10 cellular contexts compared by ENCODE assay signal in genomic region chr1:228415853-228416216, GRCh38. TPM values are rescaled to one million over a fixed set of nuclear protein-coding genes. Genes with fewer than 3 reads are reported as not detected.
DNase-seq lines count a peak whose midpoint lies in the region; ATAC-seq and TF ChIP-seq lines count a peak whose summit lies in the region.
"Had no signal": no experiment of that assay in that cellular context is flagged by ENCODE, and none has a peak within 500 bp of the region (broad histone marks: within the 10 kb centered on the region; RNA-seq: fewer than 3 reads in every experiment).

No MANE protein-coding gene starts in this region.

- peak; percentile 39 for DNase-seq in activated CD4-positive, alpha-beta T cell treated with anti-CD3 and anti-CD28 coated beads for 36 hours
- no peak for DNase-seq in activated CD4-positive, alpha-beta T cell treated with anti-CD3 and anti-CD28 coated beads for 1 hour
- DNase-seq in brain microvascular endothelial cell (no peak), right lobe of liver (no peak), RWPE1 (ENCODE audit: low spot score) (no peak), NOMO-1 treated with DMSO at 0.1 percent for 48 hours (lab: John Stamatoyannopoulos, UW; ENCODE audit: unreplicated experiment) (no peak), NCI-H345 treated with DMSO at 0.1 percent for 48 hours (lab: John Stamatoyannopoulos, UW; ENCODE audit: unreplicated experiment) (no peak)

- TF ChIP-seq CTCF in brain microvascular endothelial cell (IDR thresholded peaks at IDR 0.05; ENCODE audit: low read depth, low read length, missing control alignments): no peak
- TF ChIP-seq CTCF in right lobe of liver (IDR thresholded peaks at IDR 0.05): no peak
- TF ChIP-seq CTCF in RWPE1 (conservative IDR thresholded peaks at IDR 0.05; ENCODE audit: low read depth): no peak

- TF ChIP-seq POLR2A in right lobe of liver (IDR thresholded peaks at IDR 0.05): no peak

- peaks cover 19% of the 10 kb centered on the region for H3K4me1 Mint-ChIP-seq in activated CD4-positive, alpha-beta T cell treated with anti-CD3 and anti-CD28 coated beads for 36 hours

- POLR2A ChIA-PET in activated CD4-positive, alpha-beta T cell treated with anti-CD3 and anti-CD28 coated beads for 36 hours (lab: Charles Lee): interaction anchor here (1.0 kb wide), 1 partner anchor 12 kb away, joined by 4 read pairs; no protein-coding TSS in a partner anchor
- POLR2A ChIA-PET in RWPE1 (lab: Yijun Ruan, JAX; ENCODE audit: low non-redundant PET): no interaction called here

- in situ Hi-C loops in brain microvascular endothelial cell (cut with HindIII; ENCODE audit: low pct_ligation_motif_present, low sequenced_read_pairs): no loop called here

- no peaks in the 10 kb centered on the region for H3K9me3 ChIP-seq in right lobe of liver

- no peaks in the 10 kb centered on the region for H3K9me3 Mint-ChIP-seq in activated CD4-positive, alpha-beta T cell treated with anti-CD3 and anti-CD28 coated beads for 36 hours (ENCODE audit: low read depth)

- H3K27ac ChIP-seq in brain microvascular endothelial cell (no peak overlapping the region), right lobe of liver (no peak overlapping the region), temporal lobe (ENCODE audit: low read depth, low read length) (peak overlapping the region; percentile 74), RWPE1 (no peak overlapping the region)
- H3K27ac ChIP-seq: BLaER1 treated with 17β-estradiol and CSF1 and Interleukin-3, amounts not matched to agents 10 nM and 100 nM had no signal

- CTCF ChIA-PET in activated CD4-positive, alpha-beta T cell treated with anti-CD3 and anti-CD28 coated beads for 36 hours (lab: Charles Lee): no interaction called here
- CTCF ChIA-PET in RWPE1 (lab: Yijun Ruan, JAX): no interaction called here

- intact Hi-C loops in activated CD4-positive, alpha-beta T cell treated with anti-CD3 and anti-CD28 coated beads for 36 hours (cut with DNase I, micrococcal nuclease): no loop called here
- intact Hi-C loops in right lobe of liver (cut with DNase I): no loop called here

- peak; percentile 8 for ATAC-seq in activated CD4-positive, alpha-beta T cell treated with anti-CD3 and anti-CD28 coated beads for 36 hours
- no peak for ATAC-seq in right lobe of liver

- WGBS in right lobe of liver (ENCODE audit: insufficient coverage, low coverage, low lambda C conversion rate, missing lambda C conversion rate): 47% methylated on average over 8 of the region's 23 CpGs

- peak overlapping the region; percentile 33 for H3K27ac Mint-ChIP-seq in activated CD4-positive, alpha-beta T cell treated with anti-CD3 and anti-CD28 coated beads for 36 hours

- H3K4me3 Mint-ChIP-seq in activated CD4-positive, alpha-beta T cell treated with anti-CD3 and anti-CD28 coated beads for 36 hours: peak overlapping the region; percentile 68

- peaks cover 8% of the 10 kb centered on the region for H3K27me3 Mint-ChIP-seq in activated CD4-positive, alpha-beta T cell treated with anti-CD3 and anti-CD28 coated beads for 36 hours

- H3K36me3 ChIP-seq in brain microvascular endothelial cell (replicated peaks) (no peaks in the 10 kb centered on the region), right lobe of liver (no peaks in the 10 kb centered on the region)

- peak overlapping the region; percentile 33 for H3K4me3 ChIP-seq in brain microvascular endothelial cell (ENCODE audit: low read depth, low read length)
- peak overlapping the region in 2 of 3 donors; percentile 5 to 21 for H3K4me3 ChIP-seq in right lobe of liver
- H3K4me3 ChIP-seq: BLaER1 treated with 17β-estradiol and CSF1 and Interleukin-3, amounts not matched to agents 10 nM and 100 nM; lung had no signal

- peaks cover 0 to 7% (median 0%) of the 10 kb centered on the region in 4 donors for H3K4me1 ChIP-seq in right lobe of liver
- H3K4me1 ChIP-seq: BLaER1 treated with 17β-estradiol and CSF1 and Interleukin-3, amounts not matched to agents 10 nM and 100 nM had no signal

- peaks cover 2% of the 10 kb centered on the region for H3K27me3 ChIP-seq in brain microvascular endothelial cell (replicated peaks)
- H3K27me3 ChIP-seq in right lobe of liver: no peaks in the 10 kb centered on the region

- H3K36me3 Mint-ChIP-seq in activated CD4-positive, alpha-beta T cell treated with anti-CD3 and anti-CD28 coated beads for 36 hours (ENCODE audit: low read depth): no peaks in the 10 kb centered on the region

RNA-seq across cellular contexts. Expression of gene TRIM17, which starts 0.8 kb away (rescaled TPM):
- total RNA-seq in activated CD4-positive, alpha-beta T cell treated with anti-CD3 and anti-CD28 coated beads for 36 hours: 1 to 10 TPM; 1.2 to 1.3 TPM
- total RNA-seq in right lobe of liver: not detected
- 2.2 TPM for total RNA-seq in temporal lobe

RNA-seq across cellular contexts. Expression of gene TRIM11, which starts 9.2 kb away (rescaled TPM):
- total RNA-seq in activated CD4-positive, alpha-beta T cell treated with anti-CD3 and anti-CD28 coated beads for 36 hours: 10 to 100 TPM; 27.0 to 33.3 TPM
- total RNA-seq in right lobe of liver (1 to 10 TPM; 5.2 to 8.3 (median 7.1) TPM), temporal lobe (10.8 TPM)
